In the genomic region with DNA sequence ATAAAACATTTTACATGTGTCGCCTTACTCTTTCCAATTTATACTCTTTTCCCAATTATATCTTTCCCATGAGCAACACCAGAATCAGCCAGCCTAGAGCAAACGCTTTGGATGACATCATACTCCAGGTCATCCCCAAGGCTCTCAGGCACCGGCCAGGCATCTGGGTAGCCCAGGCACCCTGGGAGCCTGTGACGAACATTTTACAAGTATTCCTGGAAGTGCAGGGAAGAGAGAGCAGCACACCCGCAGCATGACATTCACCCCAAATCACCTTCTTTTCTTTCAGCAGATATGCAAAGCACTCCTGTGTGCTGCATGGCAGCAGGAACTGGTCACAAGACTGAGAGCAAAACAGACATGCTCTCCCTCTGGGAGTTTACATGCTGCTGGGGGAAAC, we compare ENCODE assay signal across 15 cellular contexts.
"Had no signal": no experiment of that assay in that cellular context is flagged by ENCODE, and none has a peak within 500 bp of the region (broad histone marks: within the 10 kb centered on the region; RNA-seq: fewer than 3 reads in every experiment).

No MANE protein-coding gene starts in this region.

- H3K27ac Mint-ChIP-seq: activated CD8-positive, alpha-beta memory T cell treated with anti-CD3 and anti-CD28 coated beads, Interleukin-2, amount 10 ng/mL, durations not matched to agents 7 days and 5 days; activated naive CD8-positive, alpha-beta T cell treated with anti-CD3 and anti-CD28 coated beads for 36 hours; activated T-cell treated with anti-CD3 and anti-CD28 coated beads, Interleukin-2, amount 50 U/mL, for 24 hours; mesothelial cell of epicardium; stimulated activated naive B cell treated with anti-CD40 and anti-IgM and Interleukin-4, amounts not matched to agents 10 μg/mL and 1 μg/mL and 100 μg/mL, for 72 hours; T-helper 2 cell treated with Interferon-gamma antibody and Interleukin-4, amounts not matched to agents 5 μg/mL and 100 μg/mL, for 36 hours had no signal

- H3K27ac ChIP-seq: foreskin keratinocyte, right lobe of liver, suprapubic skin, upper lobe of right lung had no signal

- H3K4me1 ChIP-seq: foreskin keratinocyte, right lobe of liver, suprapubic skin, upper lobe of right lung had no signal

- H3K36me3 ChIP-seq: right lobe of liver, suprapubic skin, upper lobe of right lung had no signal

- DNase-seq: activated CD4-positive, alpha-beta T cell treated with anti-CD3 and anti-CD28 coated beads, Interleukin-2, amount 50 U/mL, for 4 hours; activated CD4-positive, CD25-positive, alpha-beta regulatory T cell treated with anti-CD3 and anti-CD28 coated beads, Interleukin-2, amount 50 U/mL, for 72 hours; activated CD8-positive, alpha-beta memory T cell treated with anti-CD3 and anti-CD28 coated beads, Interleukin-2, amount 10 ng/mL, durations not matched to agents 7 days and 5 days; activated gamma-delta T cell treated with Interleukin-2 at 50 U/mL for 16 hours; activated naive CD8-positive, alpha-beta T cell treated with anti-CD3 and anti-CD28 coated beads for 36 hours; activated T-cell treated with anti-CD3 and anti-CD28 coated beads, Interleukin-2, amount 50 U/mL, for 24 hours; foreskin keratinocyte; kidney; stimulated activated naive B cell treated with anti-CD40 and anti-IgM and Interleukin-4, amounts not matched to agents 10 μg/mL and 1 μg/mL and 100 μg/mL, for 72 hours; SW 1271; upper lobe of right lung had no signal

- FAIRE-seq: kidney had no signal

- H3K4me3 ChIP-seq: right lobe of liver, suprapubic skin, upper lobe of right lung had no signal

- H3K4me1 Mint-ChIP-seq: activated CD8-positive, alpha-beta memory T cell treated with anti-CD3 and anti-CD28 coated beads, Interleukin-2, amount 10 ng/mL, durations not matched to agents 7 days and 5 days; activated naive CD8-positive, alpha-beta T cell treated with anti-CD3 and anti-CD28 coated beads for 36 hours; mesothelial cell of epicardium; stimulated activated naive B cell treated with anti-CD40 and anti-IgM and Interleukin-4, amounts not matched to agents 10 μg/mL and 1 μg/mL and 100 μg/mL, for 72 hours had no signal

- H3K27me3 ChIP-seq: right lobe of liver, suprapubic skin, upper lobe of right lung had no signal

- H3K27me3 Mint-ChIP-seq: activated naive CD8-positive, alpha-beta T cell treated with anti-CD3 and anti-CD28 coated beads for 36 hours had no signal

- H3K4me3 Mint-ChIP-seq: activated CD8-positive, alpha-beta memory T cell treated with anti-CD3 and anti-CD28 coated beads, Interleukin-2, amount 10 ng/mL, durations not matched to agents 7 days and 5 days; activated naive CD8-positive, alpha-beta T cell treated with anti-CD3 and anti-CD28 coated beads for 36 hours; activated T-cell treated with anti-CD3 and anti-CD28 coated beads, Interleukin-2, amount 50 U/mL, for 24 hours; mesothelial cell of epicardium; stimulated activated naive B cell treated with anti-CD40 and anti-IgM and Interleukin-4, amounts not matched to agents 10 μg/mL and 1 μg/mL and 100 μg/mL, for 72 hours; T-helper 2 cell treated with Interferon-gamma antibody and Interleukin-4, amounts not matched to agents 5 μg/mL and 100 μg/mL, for 36 hours had no signal

- ATAC-seq: activated CD8-positive, alpha-beta memory T cell treated with anti-CD3 and anti-CD28 coated beads, Interleukin-2, amount 10 ng/mL, durations not matched to agents 7 days and 5 days; foreskin keratinocyte; right lobe of liver; stimulated activated naive B cell treated with anti-CD40 and anti-IgM and Interleukin-4, amounts not matched to agents 10 μg/mL and 1 μg/mL and 100 μg/mL, for 72 hours; upper lobe of right lung had no signal

- H3K9me3 Mint-ChIP-seq: activated naive CD8-positive, alpha-beta T cell treated with anti-CD3 and anti-CD28 coated beads for 36 hours; activated T-cell treated with anti-CD3 and anti-CD28 coated beads, Interleukin-2, amount 50 U/mL, for 24 hours; T-helper 2 cell treated with Interferon-gamma antibody and Interleukin-4, amounts not matched to agents 5 μg/mL and 100 μg/mL, for 36 hours had no signal

- H3K36me3 Mint-ChIP-seq: activated CD8-positive, alpha-beta memory T cell treated with anti-CD3 and anti-CD28 coated beads, Interleukin-2, amount 10 ng/mL, durations not matched to agents 7 days and 5 days; activated naive CD8-positive, alpha-beta T cell treated with anti-CD3 and anti-CD28 coated beads for 36 hours; mesothelial cell of epicardium; stimulated activated naive B cell treated with anti-CD40 and anti-IgM and Interleukin-4, amounts not matched to agents 10 μg/mL and 1 μg/mL and 100 μg/mL, for 72 hours had no signal

- H3K9me3 ChIP-seq: right lobe of liver, suprapubic skin, upper lobe of right lung had no signal
